In genomic region chr22:44051961-44052360, GRCh38 we compare ENCODE assay signal across 31 cellular contexts. TPM values are rescaled to one million over a fixed set of nuclear protein-coding genes. Genes with fewer than 3 reads are reported as not detected.
DNase-seq lines count a peak whose midpoint lies in the region; ATAC-seq, FAIRE-seq and TF ChIP-seq lines count a peak whose summit lies in the region.
"Had no signal": no experiment of that assay in that cellular context is flagged by ENCODE, and none has a peak within 500 bp of the region (broad histone marks: within the 10 kb centered on the region; RNA-seq: fewer than 3 reads in every experiment).

No MANE protein-coding gene starts in this region.

- no peaks in the 10 kb centered on the region for H3K27me3 ChIP-seq in HCT116 (ENCODE audit: insufficient read depth, low read length)
- no peaks in the 10 kb centered on the region for H3K27me3 ChIP-seq in mesendoderm (ENCODE audit: insufficient read depth, low read length, poor library complexity)
- no peaks in the 10 kb centered on the region for H3K27me3 ChIP-seq in thymus (ENCODE audit: control insufficient read depth, insufficient read depth)
- no peaks in the 10 kb centered on the region for H3K27me3 ChIP-seq in small intestine (ENCODE audit: control insufficient read depth in 2 of 2, insufficient read depth in 2 of 2, low read length in 2 of 2)
- H3K27me3 ChIP-seq in body of pancreas = no peaks in the 10 kb centered on the region
- H3K27me3 ChIP-seq: esophagus muscularis mucosa, right atrium auricular region, spleen, thyroid gland had no signal

- H3K4me2 ChIP-seq in HCT116 (ENCODE audit: low read length) (no peak overlapping the region), mesendoderm (ENCODE audit: low read length) (no peak overlapping the region)

- H3K4ac ChIP-seq in mesendoderm (ENCODE audit: low read depth, low read length) = no peak overlapping the region

- TF ChIP-seq RAD21 in HCT116 (IDR thresholded peaks at IDR 0.05; ENCODE audit: low read depth) = no peak

- H3K79me2 ChIP-seq in HCT116 (ENCODE audit: insufficient read depth, low read length) (no peaks in the 10 kb centered on the region), mesendoderm (ENCODE audit: control insufficient read depth, insufficient read depth, low read length) (no peaks in the 10 kb centered on the region)
- H3K79me2 ChIP-seq: parathyroid adenoma had no signal

- TF ChIP-seq CTCF in HCT116 (IDR thresholded peaks at IDR 0.05 in 2 of 3, conservative IDR thresholded peaks at IDR 0.05 in 1 of 3; ENCODE audit: borderline replicate concordance in 1 of 3, insufficient read depth in 1 of 3, low read depth in 2 of 3, low read length in 2 of 3) (no peak), body of pancreas (IDR thresholded peaks at IDR 0.05) (no peak)

- H3K9me3 ChIP-seq in HCT116 (ENCODE audit: control insufficient read depth in 1 of 2, insufficient read depth in 1 of 2, low read depth in 1 of 2, low read length in 2 of 2) = no peaks in the 10 kb centered on the region
- H3K9me3 ChIP-seq in thymus (ENCODE audit: control insufficient read depth) = no peaks in the 10 kb centered on the region
- H3K9me3 ChIP-seq in small intestine (ENCODE audit: control insufficient read depth, low read depth) = no peaks in the 10 kb centered on the region
- no peaks in the 10 kb centered on the region for H3K9me3 ChIP-seq in body of pancreas
- H3K9me3 ChIP-seq: esophagus muscularis mucosa, right atrium auricular region, spleen, thyroid gland had no signal

- no peak overlapping the region for H3K23ac ChIP-seq in mesendoderm (ENCODE audit: low read length)

- H2BK5ac ChIP-seq in mesendoderm (ENCODE audit: low read length) = no peak overlapping the region

- H2BK15ac ChIP-seq in mesendoderm (replicated peaks; ENCODE audit: low read depth) = no peak overlapping the region

- POLR2A ChIA-PET in HCT116 (lab: Charles Lee) = no interaction called here

- no peaks in the 10 kb centered on the region for H3K36me3 ChIP-seq in HCT116 (ENCODE audit: control insufficient read depth in 1 of 2, insufficient read depth in 2 of 2, low read length in 2 of 2)
- H3K36me3 ChIP-seq in mesendoderm (ENCODE audit: control insufficient read depth, insufficient read depth, low read length) = no peaks in the 10 kb centered on the region
- H3K36me3 ChIP-seq in thymus (ENCODE audit: control insufficient read depth, insufficient read depth) = no peaks in the 10 kb centered on the region
- no peaks in the 10 kb centered on the region for H3K36me3 ChIP-seq in small intestine (ENCODE audit: control insufficient read depth in 2 of 2, insufficient read depth in 2 of 2, low read length in 2 of 2)
- no peaks in the 10 kb centered on the region for H3K36me3 ChIP-seq in body of pancreas (replicated peaks in 1 of 2; ENCODE audit: insufficient read depth in 1 of 2, low read depth in 2 of 2)
- H3K36me3 ChIP-seq: right atrium auricular region, thyroid gland had no signal

- intact Hi-C loops in HCT116 (cut with micrococcal nuclease) (no loop called here), body of pancreas (cut with DNase I) (no loop called here)

- ATAC-seq in HCT116 (no peak), body of pancreas (no peak)
- ATAC-seq: activated CD8-positive, alpha-beta memory T cell treated with anti-CD3 and anti-CD28 coated beads, Interleukin-2, amount 10 ng/mL, durations not matched to agents 7 days and 5 days; stimulated activated naive CD8-positive, alpha-beta T cell treated with anti-CD3 and anti-CD28 coated beads, Interleukin-15, amount 100 ng/mL, for 72 hours had no signal

- no peaks in the 10 kb centered on the region for H3K9me2 ChIP-seq in HCT116 (ENCODE audit: insufficient read depth)

- no peak overlapping the region for H3K27ac ChIP-seq in HCT116 (ENCODE audit: low read depth, low read length)
- peak overlapping the region; percentile 6 for H3K27ac ChIP-seq in mesendoderm (ENCODE audit: low read depth, low read length)
- H3K27ac ChIP-seq in thymus (ENCODE audit: low read depth) = peak overlapping the region; percentile 0
- no peak overlapping the region for H3K27ac ChIP-seq in small intestine (ENCODE audit: low read depth in 1 of 2, low read length in 1 of 2)
- H3K27ac ChIP-seq in body of pancreas = no peak overlapping the region
- H3K27ac ChIP-seq: C4-2B, esophagus muscularis mucosa, parathyroid adenoma, right atrium auricular region, RWPE1, thyroid gland had no signal

- CTCF ChIA-PET in HCT116 (lab: Charles Lee) = no interaction called here

- no peaks in the 10 kb centered on the region for H3K79me1 ChIP-seq in mesendoderm (ENCODE audit: low read length)

- DNase-seq in HCT116 (ENCODE audit: low read depth, low spot score) = no peak
- peak; percentile 35 for DNase-seq in SW480 (ENCODE audit: low spot score)
- peak; percentile 59 for DNase-seq in mesendoderm
- no peak for DNase-seq in small intestine
- no peak for DNase-seq in HuH-7 (ENCODE audit: low spot score)
- no peak for DNase-seq in body of pancreas
- DNase-seq: activated CD4-positive, CD25-positive, alpha-beta regulatory T cell; activated CD8-positive, alpha-beta memory T cell treated with anti-CD3 and anti-CD28 coated beads, Interleukin-2, amount 10 ng/mL, durations not matched to agents 7 days and 5 days; activated gamma-delta T cell treated with Interleukin-2 at 50 U/mL for 16 hours; activated T-cell treated with anti-CD3 and anti-CD28 coated beads, Interleukin-2, amount 50 U/mL, for 48 hours; COR-L47; DMS79; foreskin fibroblast; GDM1; HCEC 1CT; IMR-90; mammary epithelial cell; NCI-H1436 treated with DMSO at 0.1 percent for 48 hours; NCI-H446 treated with DMSO at 0.1 percent for 48 hours; NCI-H774; spleen; stimulated activated CD4-positive, alpha-beta T cell treated with anti-CD3 and anti-CD28 coated beads, Interleukin-2, amount 100 ng/mL, for 24 hours; stimulated activated CD8-positive, alpha-beta memory T cell treated with anti-CD3 and anti-CD28 coated beads, Interleukin-4, amount 100 ng/mL, for 48 hours; stimulated activated naive CD8-positive, alpha-beta T cell treated with anti-CD3 and anti-CD28 coated beads, Interleukin-15, amount 100 ng/mL, for 72 hours; thyroid gland had no signal

- H3K9ac ChIP-seq in HCT116 (ENCODE audit: low read length) = no peak overlapping the region
- H3K9ac ChIP-seq in mesendoderm (ENCODE audit: low read length) = no peak overlapping the region
- H3K9ac ChIP-seq: parathyroid adenoma had no signal

- RAD21 ChIA-PET in HCT116 (lab: Charles Lee; ENCODE audit: low non-redundant PET in 1 of 2, low total read pairs in 2 of 2, uncharacterized antibody in 2 of 2, unreplicated experiment in 2 of 2) = no interaction called here

- WGBS in mesendoderm (ENCODE audit: extremely low coverage, insufficient coverage, low lambda C conversion rate) = no CpG with 5 or more reads among the region's 13 CpGs
- 67% methylated on average over 13 of the region's 13 CpGs for WGBS in thymus
- 70 to 76% (median 74%) methylated on average over 13 of the region's 13 CpGs for WGBS in small intestine, 3 donors
- WGBS in body of pancreas, 2 donors = 70 to 72% methylated on average over 13 of the region's 13 CpGs

- H2AK5ac ChIP-seq in mesendoderm (ENCODE audit: low read length) = no peak overlapping the region

- TF ChIP-seq POLR2A in HCT116 (IDR thresholded peaks at IDR 0.05; ENCODE audit: borderline replicate concordance, extremely low read depth, insufficient read depth, insufficient read length) (no peak), body of pancreas (IDR thresholded peaks at IDR 0.05) (no peak)

- H3K56ac ChIP-seq in mesendoderm (ENCODE audit: low read length) = peak overlapping the region; percentile 15

- no peak overlapping the region for H2BK120ac ChIP-seq in mesendoderm (ENCODE audit: low read depth, low read length)

- no peaks in the 10 kb centered on the region for H3K4me1 ChIP-seq in HCT116 (ENCODE audit: control insufficient read depth in 1 of 2, insufficient read depth in 2 of 2, low read length in 2 of 2)
- H3K4me1 ChIP-seq in mesendoderm (ENCODE audit: control insufficient read depth, low read depth, low read length) = peaks cover 18% of the 10 kb centered on the region
- peaks cover 30% of the 10 kb centered on the region for H3K4me1 ChIP-seq in thymus (ENCODE audit: control insufficient read depth, insufficient read depth, low read length)
- H3K4me1 ChIP-seq in small intestine (ENCODE audit: control insufficient read depth in 2 of 2, insufficient read depth in 1 of 2, low read depth in 1 of 2, low read length in 1 of 2) = no peaks in the 10 kb centered on the region
- no peaks in the 10 kb centered on the region for H3K4me1 ChIP-seq in body of pancreas
- H3K4me1 ChIP-seq: parathyroid adenoma had no signal

- no peak overlapping the region for H4K8ac ChIP-seq in mesendoderm (ENCODE audit: low read depth, low read length)

- H3K4me3 ChIP-seq in HCT116 (replicated peaks in 1 of 2; ENCODE audit: low read depth in 1 of 2, low read length in 2 of 2) (no peak overlapping the region), mesendoderm (ENCODE audit: low read length) (no peak overlapping the region), thymus (ENCODE audit: low read length) (no peak overlapping the region), small intestine (ENCODE audit: low read depth in 1 of 2, low read length in 2 of 2) (no peak overlapping the region), body of pancreas (no peak overlapping the region)
- H3K4me3 ChIP-seq: esophagus muscularis mucosa, right atrium auricular region, spleen, thyroid gland had no signal

- H2AFZ ChIP-seq in HCT116 (ENCODE audit: low read depth, low read length, poor library complexity, severe bottlenecking) = no peak overlapping the region
- H2AFZ ChIP-seq: parathyroid adenoma had no signal

- H4K5ac ChIP-seq in mesendoderm (ENCODE audit: low read length) = no peak overlapping the region

- FAIRE-seq in small intestine (lab: Jason Lieb, UNC) = no peak

- BruUV-seq in HCT116 (replicated peaks; lab: Mats Ljungman, UMichigan) = no TSS peak

- H4K20me1 ChIP-seq in HCT116 (ENCODE audit: insufficient read depth) = no peaks in the 10 kb centered on the region

- H3K18ac ChIP-seq in mesendoderm (ENCODE audit: low read length) = no peak overlapping the region

TF ChIP-seq in HCT116, 20 proteins besides CTCF, POLR2A, EP300 and RAD21:
- TF ChIP-seq TCF7L2 (IDR thresholded peaks at IDR 0.05; ENCODE audit: borderline replicate concordance, extremely low read depth, insufficient read depth, insufficient read length) (peak; percentile 52), POLR2AphosphoS5 (IDR thresholded peaks at IDR 0.05; ENCODE audit: low read depth, low read length) (no peak), YY1 (IDR thresholded peaks at IDR 0.05; ENCODE audit: extremely low read depth, insufficient replicate concordance, low read depth, low read length) (no peak)

RNA-seq across cellular contexts. Expression of gene PARVB, which starts 27.9 kb away (rescaled TPM):
- total RNA-seq in HCT116 (2021; ENCODE audit: unreplicated experiment) = 21.4 TPM
- 22.0 and 23.3 TPM in 2 replicates for polyA plus RNA-seq in HCT116 (2012)
- 8.5 TPM for polyA plus RNA-seq in mesendoderm (2013, experiment 1 of 2)
- 8.4 TPM for polyA plus RNA-seq in mesendoderm (2013, experiment 2 of 2)
- 15.2 TPM for polyA plus RNA-seq in thymus
- 10 to 100 TPM in 1 of 3 donors, 1 to 10 TPM in 1, under 1 TPM in 1; 0.45 to 16.5 (median 9.7) TPM for polyA plus RNA-seq in small intestine
- 1 to 10 TPM; 7.3 to 9.2 TPM for total RNA-seq in body of pancreas

Comparison
In these comparisons a context has a peak if more than half of its experiments do, and no peak if none do; other contexts are left out.
1. DNase-seq: peak in SW480 (single experiment) and mesendoderm (single experiment); none in HCT116 (single experiment), small intestine (single experiment), HuH-7 (single experiment) and body of pancreas (0 of 4).
2. H3K27ac ChIP-seq: peak in mesendoderm (single experiment) and thymus (single experiment); none in HCT116 (single experiment), small intestine (0 of 2) and body of pancreas (0 of 4).